26 cellular contexts compared by ENCODE assay signal in genomic region chr2:100986157-100986556, GRCh38.
"Had no signal": no experiment of that assay in that cellular context is flagged by ENCODE, and none has a peak within 500 bp of the region (broad histone marks: within the 10 kb centered on the region; RNA-seq: fewer than 3 reads in every experiment).

No MANE protein-coding gene starts in this region.

- H3K36me3 ChIP-seq: left lung, neural progenitor cell, ovary, thyroid gland, transverse colon, vagina had no signal

- H3K9ac ChIP-seq: neural progenitor cell had no signal

- H3K9me3 ChIP-seq: left lung, lower lobe of right lung, ovary, right atrium auricular region, stomach, testis, thyroid gland, transverse colon, upper lobe of left lung, vagina had no signal

- H2AFZ ChIP-seq: neural progenitor cell had no signal

- H3K27ac ChIP-seq: left lung, lower lobe of right lung, neural progenitor cell, ovary, right atrium auricular region, stomach, testis, thyroid gland, transverse colon, upper lobe of left lung, vagina had no signal

- H3K4me1 ChIP-seq: left lung, lower lobe of right lung, thyroid gland, transverse colon, upper lobe of left lung, vagina had no signal

- FAIRE-seq: kidney had no signal

- DNase-seq: hypothalamus; immature natural killer cell; kidney; left colon; left lung; lower lobe of right lung; mammary epithelial cell; mesendoderm; naive B cell; natural killer cell; nephron progenitor cell; ovary; stimulated activated CD4-positive, alpha-beta T cell treated with anti-CD3 and anti-CD28 coated beads, Interleukin-12 subunit alpha, Interleukin-12 subunit beta, amount 100 ng/mL, for 4 hours; stimulated activated CD4-positive, alpha-beta T cell treated with anti-CD3 and anti-CD28 coated beads, Interleukin-15, amount 100 ng/mL, for 24 hours; stimulated activated CD4-positive, alpha-beta T cell treated with anti-CD3 and anti-CD28 coated beads, Interleukin-2, amount 100 ng/mL, for 24 hours; stimulated activated CD4-positive, alpha-beta T cell treated with anti-CD3 and anti-CD28 coated beads, Interleukin-4, amount 100 ng/mL, for 1 hour; stimulated activated naive B cell treated with anti-CD40 and anti-IgM and Interleukin-4, amounts not matched to agents 10 μg/mL and 1 μg/mL and 100 μg/mL, for 72 hours; stimulated activated naive CD8-positive, alpha-beta T cell treated with anti-CD3 and anti-CD28 coated beads, Interleukin-15, Interleukin-2, amounts not matched to agents 100 U/mL and 50 U/mL, for 24 hours; stomach; testis; thyroid gland; transverse colon; upper lobe of left lung had no signal

- H3K4me3 ChIP-seq: left lung, lower lobe of right lung, neural progenitor cell, ovary, right atrium auricular region, stomach, testis, thyroid gland, transverse colon, upper lobe of left lung, vagina had no signal

- H3K27me3 ChIP-seq: left lung, neural progenitor cell, ovary, right atrium auricular region, stomach, testis, thyroid gland, transverse colon, upper lobe of left lung, vagina had no signal

- H3K4me2 ChIP-seq: neural progenitor cell had no signal

- ATAC-seq: left colon; left lung; lower lobe of right lung; natural killer cell; stimulated activated naive B cell treated with anti-CD40 and anti-IgM and Interleukin-4, amounts not matched to agents 10 μg/mL and 1 μg/mL and 100 μg/mL, for 72 hours; stimulated activated naive CD8-positive, alpha-beta T cell treated with anti-CD3 and anti-CD28 coated beads, Interleukin-15, Interleukin-2, amounts not matched to agents 100 U/mL and 50 U/mL, for 24 hours had no signal
